Comparison of ENCODE assay signal across 23 cellular contexts in the genomic region with DNA sequence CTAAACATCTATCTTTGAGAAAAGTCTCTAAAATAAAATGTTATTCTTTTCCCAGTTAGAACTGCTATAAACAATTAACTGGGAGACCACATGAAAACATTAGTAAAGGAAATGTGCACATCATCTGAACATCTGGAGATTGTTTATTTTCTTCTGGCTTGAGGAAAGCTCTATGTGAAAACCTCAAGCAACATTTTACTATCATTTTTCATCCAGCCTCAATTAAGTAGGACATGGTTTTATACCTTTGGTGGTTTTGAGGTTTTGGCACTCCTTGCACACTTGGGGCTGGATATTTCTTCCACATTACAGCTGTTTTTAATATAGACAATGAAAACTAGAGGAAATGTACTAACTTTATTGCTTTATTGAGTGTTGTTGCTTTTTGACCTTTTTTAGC.
DNase-seq lines count a peak whose midpoint lies in the region; FAIRE-seq and TF ChIP-seq lines count a peak whose summit lies in the region.
"Had no signal": no experiment of that assay in that cellular context is flagged by ENCODE, and none has a peak within 500 bp of the region (broad histone marks: within the 10 kb centered on the region; RNA-seq: fewer than 3 reads in every experiment).

No MANE protein-coding gene starts in this region.

- TF ChIP-seq CTCF in AG10803 (conservative IDR thresholded peaks at IDR 0.05; ENCODE audit: low read length) (no peak), ascending aorta (IDR thresholded peaks at IDR 0.05) (no peak)

- H3K27ac ChIP-seq in ascending aorta: no peak overlapping the region
- H3K27ac ChIP-seq: esophagus muscularis mucosa, heart right ventricle, left ventricle myocardium inferior had no signal

- no peaks in the 10 kb centered on the region for H3K4me1 ChIP-seq in ascending aorta
- H3K4me1 ChIP-seq: heart right ventricle, left ventricle myocardium inferior had no signal

- intact Hi-C loops in ascending aorta (cut with DNase I): no loop called here

- no peak for FAIRE-seq in H54 (lab: Jason Lieb, UNC)
- FAIRE-seq: GM12891, GM19239, RCC 7860 had no signal

- no peak for TF ChIP-seq POLR2A in H54 (IDR thresholded peaks at IDR 0.05; ENCODE audit: low read depth, low read length)

- DNase-seq in AG10803 (ENCODE audit: low read depth) (peak; percentile 78), HS-5 (ENCODE audit: low read depth) (peak; percentile 16), dedifferentiated amniotic fluid mesenchymal stem cell (ENCODE audit: extremely low spot score) (peak; percentile 34), iris pigment epithelial cell (ENCODE audit: low read depth) (peak; percentile 12), ascending aorta (ENCODE audit: low spot score in 2 of 2) (no peak), NAMALWA (ENCODE audit: low spot score) (no peak), H54 (ENCODE audit: insufficient read length, low spot score) (no peak)
- DNase-seq in activated naive CD4-positive, alpha-beta T cell treated with Interleukin-2 at 50 U/mL for 16 hours: no peak
- DNase-seq: activated CD8-positive, alpha-beta memory T cell treated with anti-CD3 and anti-CD28 coated beads for 24 hours; activated naive CD4-positive, alpha-beta T cell; activated T-cell treated with anti-CD3 and anti-CD28 coated beads, Interleukin-2, amount 50 U/mL, for 24 hours; amygdala; central memory CD4-positive, alpha-beta T cell; heart right ventricle; Kasumi-1; left ventricle myocardium inferior; NCI-H1105; posterior cingulate gyrus; stimulated activated CD4-positive, alpha-beta T cell treated with anti-CD3 and anti-CD28 coated beads, Interleukin-2, amount 100 ng/mL, for 24 hours had no signal

- H3K9me3 ChIP-seq in ascending aorta: no peaks in the 10 kb centered on the region
- H3K9me3 ChIP-seq: esophagus muscularis mucosa had no signal

- H3K4me3 ChIP-seq in AG10803 (ENCODE audit: low read length) (no peak overlapping the region), ascending aorta (no peak overlapping the region)
- H3K4me3 ChIP-seq: esophagus muscularis mucosa, heart right ventricle, left ventricle myocardium inferior had no signal

- no peaks in the 10 kb centered on the region for H3K27me3 ChIP-seq in ascending aorta
- H3K27me3 ChIP-seq: esophagus muscularis mucosa, heart right ventricle had no signal

- no peaks in the 10 kb centered on the region for H3K36me3 ChIP-seq in ascending aorta
- H3K36me3 ChIP-seq: esophagus muscularis mucosa, heart right ventricle, left ventricle myocardium inferior had no signal

Comparison
In these comparisons a context has a peak if more than half of its experiments do, and no peak if none do; other contexts are left out.
1. DNase-seq: peak in AG10803 (single experiment), HS-5 (single experiment), dedifferentiated amniotic fluid mesenchymal stem cell (single experiment) and iris pigment epithelial cell (single experiment); none in ascending aorta (0 of 2), NAMALWA (single experiment), H54 (single experiment) and activated naive CD4-positive, alpha-beta T cell treated with Interleukin-2 at 50 U/mL for 16 hours (single experiment).